ENCODE assay signal across 10 cellular contexts in genomic region chr11:50164050-50164449, GRCh38.
"Had no signal": no experiment of that assay in that cellular context is flagged by ENCODE, and none has a peak within 500 bp of the region (broad histone marks: within the 10 kb centered on the region; RNA-seq: fewer than 3 reads in every experiment).

No MANE protein-coding gene starts in this region.

- FAIRE-seq: HepG2 had no signal

- H3K9ac ChIP-seq: GM23248 had no signal

- DNase-seq: GM23248, GOT3, H7, HFFc6, KBM-7 had no signal

- H3K4me1 Mint-ChIP-seq: IgD-negative memory B cell had no signal

- H3K27ac ChIP-seq: GM23248, HL-60 had no signal

- H3K36me3 ChIP-seq: HAP-1 had no signal

- H3K36me3 Mint-ChIP-seq: IgD-negative memory B cell had no signal

- H3K4me1 ChIP-seq: HAP-1 had no signal

- ATAC-seq: HCT116, HepG2 had no signal

- H3K4me3 ChIP-seq: GM23248, HAP-1 had no signal

- H3K27ac Mint-ChIP-seq: HFFc6, IgD-negative memory B cell had no signal

- H3K9me3 ChIP-seq: HAP-1 had no signal

- H3K4me3 Mint-ChIP-seq: HFFc6, IgD-negative memory B cell had no signal

- H3K27me3 Mint-ChIP-seq: IgD-negative memory B cell had no signal
